21 cellular contexts compared by ENCODE assay signal in the genomic region with DNA sequence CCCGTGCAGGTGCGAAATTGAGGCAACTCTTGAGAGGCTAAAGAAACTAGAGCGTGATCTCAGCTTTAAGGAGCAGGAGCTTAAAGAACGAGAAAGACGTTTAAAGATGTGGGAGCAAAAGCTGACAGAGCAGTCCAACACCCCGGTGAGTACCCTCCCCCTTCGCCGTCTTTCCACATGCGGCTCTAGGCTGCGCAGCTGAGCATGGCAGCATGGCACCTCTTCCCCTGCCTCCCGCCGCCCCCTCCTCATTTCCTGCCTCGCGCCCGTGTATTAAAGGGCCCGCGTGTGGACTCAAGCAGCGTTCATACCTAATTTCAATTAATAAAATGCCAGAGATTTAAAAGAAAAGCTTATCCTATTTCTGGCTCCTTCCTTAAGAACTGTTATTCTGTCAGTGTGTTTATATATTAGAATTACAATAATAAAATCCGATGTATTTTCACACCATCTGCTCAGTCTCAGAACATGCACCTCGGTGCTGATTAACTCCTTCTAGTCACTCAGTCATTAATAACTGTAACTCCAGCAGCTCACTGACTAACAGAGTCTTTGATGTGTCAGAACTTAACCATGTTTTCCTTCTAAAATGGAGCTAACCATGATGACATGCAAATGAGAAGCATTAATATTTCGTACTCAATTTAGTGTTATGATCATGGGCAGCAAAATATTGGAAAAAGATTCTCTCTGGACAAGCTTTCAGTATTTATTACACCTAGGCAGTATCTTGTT.
DNase-seq lines count a peak whose midpoint lies in the region; ATAC-seq, FAIRE-seq and TF ChIP-seq lines count a peak whose summit lies in the region.
"Had no signal": no experiment of that assay in that cellular context is flagged by ENCODE, and none has a peak within 500 bp of the region (broad histone marks: within the 10 kb centered on the region; RNA-seq: fewer than 3 reads in every experiment).

No MANE protein-coding gene starts in this region.

- H3K4me3 Mint-ChIP-seq in activated T-helper 17 cell treated with anti-CD3 and anti-CD28 coated beads, Interleukin-2, amount 50 U/mL, for 72 hours: no peak overlapping the region
- H3K4me3 Mint-ChIP-seq in activated CD4-positive, alpha-beta memory T cell treated with anti-CD3 and anti-CD28 coated beads for 36 hours: no peak overlapping the region

- no peak for TF ChIP-seq POLR2A in transverse colon (IDR thresholded peaks at IDR 0.05)

- TF ChIP-seq CTCF in left ventricle myocardium inferior (IDR thresholded peaks at IDR 0.05; ENCODE audit: borderline replicate concordance): no peak
- no peak for TF ChIP-seq CTCF in heart right ventricle (IDR thresholded peaks at IDR 0.05)
- no peak for TF ChIP-seq CTCF in bronchial epithelial cell (IDR thresholded peaks at IDR 0.05; ENCODE audit: insufficient read depth, low read length, severe bottlenecking)
- no peak for TF ChIP-seq CTCF in transverse colon (IDR thresholded peaks at IDR 0.05)

- H3K36me3 ChIP-seq in left ventricle myocardium inferior: peaks cover 7% of the 10 kb centered on the region
- peaks cover 0 to 28% (median 2%) of the 10 kb centered on the region in 9 donors for H3K36me3 ChIP-seq in heart right ventricle
- peaks cover under 1% of the 10 kb centered on the region for H3K36me3 ChIP-seq in bronchial epithelial cell (ENCODE audit: control insufficient read depth, insufficient read depth, low read length)
- no peaks in the 10 kb centered on the region for H3K36me3 ChIP-seq in transverse colon
- H3K36me3 ChIP-seq: lower lobe of right lung had no signal

- H3K4me1 ChIP-seq in left ventricle myocardium inferior (peaks cover 47% of the 10 kb centered on the region), heart right ventricle (peaks cover 0 to 46% (median 21%) of the 10 kb centered on the region in 9 donors), transverse colon (peaks cover 6 to 24% (median 13%) of the 10 kb centered on the region in 4 donors)

- H3K4me1 Mint-ChIP-seq in activated T-helper 17 cell treated with anti-CD3 and anti-CD28 coated beads, Interleukin-2, amount 50 U/mL, for 72 hours: no peaks in the 10 kb centered on the region
- peaks cover 2% of the 10 kb centered on the region for H3K4me1 Mint-ChIP-seq in activated CD4-positive, alpha-beta memory T cell treated with anti-CD3 and anti-CD28 coated beads for 36 hours (ENCODE audit: low read depth)

- in situ Hi-C loops in transverse colon (cut with MboI; ENCODE audit: low pct_ligation_motif_present in 1 of 4, low pct_unique_long_range_greater_than_20kb in 1 of 4, low sequenced_read_pairs in 3 of 4): loop anchor here in 3 of 4 donors (10.0 to 25.0 kb wide), 3 partner anchors 182 to 405 kb away; no protein-coding TSS in a partner anchor

- H3K27ac ChIP-seq in left ventricle myocardium inferior (replicated peaks) (peak overlapping the region; percentile 59), heart right ventricle (peak overlapping the region in 3 of 10 donors; percentile 18 to 59 (median 44)), transverse colon (peak overlapping the region; percentile 9 to 59 (median 28))
- H3K27ac ChIP-seq: BLaER1, lower lobe of right lung had no signal

- no peak for DNase-seq in left ventricle myocardium inferior
- no peak for DNase-seq in heart right ventricle
- peak; percentile 10 for DNase-seq in bronchial epithelial cell (ENCODE audit: low read depth)
- peak; percentile 45 for DNase-seq in left kidney (ENCODE audit: low read depth, low spot score)
- no peak for DNase-seq in transverse colon
- DNase-seq in NCI-H510A treated with DMSO at 0.1 percent for 48 hours (lab: John Stamatoyannopoulos, UW): no peak
- no peak for DNase-seq in activated CD4-positive, alpha-beta memory T cell treated with anti-CD3 and anti-CD28 coated beads for 36 hours
- DNase-seq: activated CD4-positive, alpha-beta T cell treated with anti-CD3 and anti-CD28 coated beads for 48 hours; activated CD8-positive, alpha-beta memory T cell treated with anti-CD3 and anti-CD28 coated beads, Interleukin-2, amount 50 U/mL, for 4 hours; activated gamma-delta T cell; central memory CD4-positive, alpha-beta T cell; effector CD4-positive, alpha-beta T cell; lower lobe of right lung; NCI-H1105 treated with DMSO at 0.1 percent for 48 hours; Right ventricle myocardium superior; stimulated activated CD4-positive, alpha-beta T cell treated with anti-CD3 and anti-CD28 coated beads, Interleukin-4, amount 100 ng/mL, for 1 hour; substantia nigra had no signal

- H3K9me3 ChIP-seq in left ventricle myocardium inferior (replicated peaks) (no peaks in the 10 kb centered on the region), heart right ventricle (no peaks in the 10 kb centered on the region), transverse colon (no peaks in the 10 kb centered on the region)
- H3K9me3 ChIP-seq: BLaER1, lower lobe of right lung had no signal

- ATAC-seq in heart right ventricle: no peak
- no peak for ATAC-seq in activated T-helper 17 cell treated with anti-CD3 and anti-CD28 coated beads, Interleukin-2, amount 50 U/mL, for 72 hours (replicated peaks)
- ATAC-seq: lower lobe of right lung had no signal

- no peak for TF ChIP-seq EP300 in transverse colon (IDR thresholded peaks at IDR 0.05; ENCODE audit: low read depth)

- H3K9me3 Mint-ChIP-seq in activated T-helper 17 cell treated with anti-CD3 and anti-CD28 coated beads, Interleukin-2, amount 50 U/mL, for 72 hours: no peaks in the 10 kb centered on the region
- no peaks in the 10 kb centered on the region for H3K9me3 Mint-ChIP-seq in activated CD4-positive, alpha-beta memory T cell treated with anti-CD3 and anti-CD28 coated beads for 36 hours

- no peak overlapping the region for H3K27ac Mint-ChIP-seq in activated T-helper 17 cell treated with anti-CD3 and anti-CD28 coated beads, Interleukin-2, amount 50 U/mL, for 72 hours
- H3K27ac Mint-ChIP-seq in activated CD4-positive, alpha-beta memory T cell treated with anti-CD3 and anti-CD28 coated beads for 36 hours: no peak overlapping the region

- intact Hi-C loops in left ventricle myocardium inferior (cut with micrococcal nuclease) (loop anchor here (10.0 kb wide), 1 partner anchor 412 kb away; no protein-coding TSS in a partner anchor), heart right ventricle (cut with DNase I) (loop anchor here in 1 of 10 donors (10.0 kb wide), 1 partner anchor 412 kb away; no protein-coding TSS in a partner anchor), transverse colon (cut with DNase I; ENCODE audit: low total_unique reads) (loop anchor here (5.0 kb wide), 1 partner anchor 190 kb away; no protein-coding TSS in a partner anchor)
- intact Hi-C loops in activated CD4-positive, alpha-beta memory T cell treated with anti-CD3 and anti-CD28 coated beads for 36 hours (cut with micrococcal nuclease): no loop called here

- H3K27me3 ChIP-seq in left ventricle myocardium inferior (ENCODE audit: low read depth): no peaks in the 10 kb centered on the region
- no peaks in the 10 kb centered on the region for H3K27me3 ChIP-seq in heart right ventricle
- no peaks in the 10 kb centered on the region for H3K27me3 ChIP-seq in bronchial epithelial cell (ENCODE audit: control insufficient read depth, insufficient read depth, low read length)
- no peaks in the 10 kb centered on the region for H3K27me3 ChIP-seq in transverse colon
- H3K27me3 ChIP-seq: BLaER1 had no signal

- H3K36me3 Mint-ChIP-seq in activated T-helper 17 cell treated with anti-CD3 and anti-CD28 coated beads, Interleukin-2, amount 50 U/mL, for 72 hours (ENCODE audit: low read depth): no peaks in the 10 kb centered on the region
- no peaks in the 10 kb centered on the region for H3K36me3 Mint-ChIP-seq in activated CD4-positive, alpha-beta memory T cell treated with anti-CD3 and anti-CD28 coated beads for 36 hours

- POLR2A ChIA-PET in activated CD4-positive, alpha-beta memory T cell treated with anti-CD3 and anti-CD28 coated beads for 36 hours (lab: Charles Lee): no interaction called here

- no peak overlapping the region for H3K4me3 ChIP-seq in left ventricle myocardium inferior
- H3K4me3 ChIP-seq in heart right ventricle: no peak overlapping the region
- H3K4me3 ChIP-seq in bronchial epithelial cell (ENCODE audit: low read depth, low read length): no peak overlapping the region
- H3K4me3 ChIP-seq in transverse colon: no peak overlapping the region
- H3K4me3 ChIP-seq: BLaER1, lower lobe of right lung had no signal

- no peaks in the 10 kb centered on the region for H3K27me3 Mint-ChIP-seq in activated T-helper 17 cell treated with anti-CD3 and anti-CD28 coated beads, Interleukin-2, amount 50 U/mL, for 72 hours
- H3K27me3 Mint-ChIP-seq in activated CD4-positive, alpha-beta memory T cell treated with anti-CD3 and anti-CD28 coated beads for 36 hours: no peaks in the 10 kb centered on the region

- CTCF ChIA-PET in activated CD4-positive, alpha-beta memory T cell treated with anti-CD3 and anti-CD28 coated beads for 36 hours (lab: Charles Lee): interaction anchor here (1.2 to 14.8 kb wide), 5 partner anchors 8 to 187 kb away, joined by 3 to 392 read pairs (median 4); no protein-coding TSS in a partner anchor

- FAIRE-seq in bronchial epithelial cell (lab: Jason Lieb, UNC): no peak
- FAIRE-seq: A204.1, G401.6 had no signal

- WGBS in heart right ventricle, 2 donors: 82 to 84% methylated on average over 21 of the region's 21 CpGs
- WGBS in transverse colon (ENCODE audit: low coverage in 1 of 2), 2 donors: 74 to 77% methylated on average over 18 to 21 of the region's 21 CpGs

Comparison
In these comparisons a context has a peak if more than half of its experiments do, and no peak if none do; other contexts are left out.
1. DNase-seq: peak in bronchial epithelial cell (single experiment) and left kidney (single experiment); none in left ventricle myocardium inferior (single experiment), heart right ventricle (0 of 2), transverse colon (single experiment), NCI-H510A treated with DMSO at 0.1 percent for 48 hours (single experiment) and activated CD4-positive, alpha-beta memory T cell treated with anti-CD3 and anti-CD28 coated beads for 36 hours (single experiment).